Comparison of ENCODE assay signal across 30 cellular contexts in the genomic region with DNA sequence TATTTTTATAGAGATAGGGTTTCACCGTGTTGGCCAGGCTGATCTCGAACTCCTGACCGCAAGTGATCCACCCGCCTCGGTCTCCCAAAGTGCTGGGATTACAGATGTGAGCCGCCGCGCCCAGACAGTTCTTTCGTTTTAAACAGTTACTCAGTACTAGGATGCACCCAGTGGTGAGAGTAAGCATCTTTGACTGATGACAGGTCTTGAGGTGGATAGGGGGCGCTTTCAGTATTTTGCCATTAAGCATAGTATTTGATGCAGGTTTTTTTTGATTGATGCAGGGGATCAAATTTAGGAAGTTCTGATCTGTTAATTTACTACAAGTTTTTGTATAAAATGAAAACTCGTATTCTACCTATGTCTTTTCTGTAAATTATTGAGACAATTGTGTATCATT. TPM values are rescaled to one million over a fixed set of nuclear protein-coding genes. Genes with fewer than 3 reads are reported as not detected.
DNase-seq lines count a peak whose midpoint lies in the region; ATAC-seq and TF ChIP-seq lines count a peak whose summit lies in the region.
"Had no signal": no experiment of that assay in that cellular context is flagged by ENCODE, and none has a peak within 500 bp of the region (broad histone marks: within the 10 kb centered on the region; RNA-seq: fewer than 3 reads in every experiment).

No MANE protein-coding gene starts in this region.

- DNase-seq in GM12865 (ENCODE audit: low read depth) (no peak), Karpas-422 (peak; percentile 63), memory B cell (ENCODE audit: low spot score in 2 of 2) (no peak)
- no peak for DNase-seq in activated CD4-positive, alpha-beta T cell treated with anti-CD3 and anti-CD28 coated beads for 4 hours
- no peak for DNase-seq in stimulated activated CD4-positive, alpha-beta T cell treated with anti-CD3 and anti-CD28 coated beads, Interleukin-1b, Interleukin-23, amount 100 ng/mL, for 48 hours
- DNase-seq: activated CD4-positive, alpha-beta memory T cell treated with anti-CD3 and anti-CD28 coated beads for 36 hours; anterior cingulate cortex; C1 segment of cervical spinal cord; Calu3; DND-41; effector memory CD4-positive, alpha-beta T cell; foreskin fibroblast; heart left ventricle; mammary epithelial cell; NCI-H1092; NCI-H187 treated with DMSO at 0.1 percent for 48 hours; right cardiac atrium; SJCRH30; stimulated activated CD4-positive, alpha-beta T cell treated with anti-CD3 and anti-CD28 coated beads, Interleukin-4, amount 100 ng/mL, for 24 hours; trophoblast cell had no signal

- H3K9me2 ChIP-seq in Karpas-422 (replicated peaks; ENCODE audit: insufficient read depth, low read length) (no peaks in the 10 kb centered on the region), SU-DHL-6 (replicated peaks; ENCODE audit: insufficient read depth, low read length) (no peaks in the 10 kb centered on the region)

- H3F3A ChIP-seq in SU-DHL-6 (ENCODE audit: insufficient read depth), result no peaks in the 10 kb centered on the region

- H3K36me3 ChIP-seq in Karpas-422 (ENCODE audit: insufficient read depth, low read length), result no peaks in the 10 kb centered on the region
- H3K36me3 ChIP-seq in SU-DHL-6 (ENCODE audit: low read length), result no peaks in the 10 kb centered on the region
- H3K36me3 ChIP-seq: cardiac muscle cell, heart left ventricle, SJCRH30 had no signal

- H3K79me2 ChIP-seq in Karpas-422 (ENCODE audit: low read length) (no peaks in the 10 kb centered on the region), SU-DHL-6 (ENCODE audit: insufficient read depth, low read length) (no peaks in the 10 kb centered on the region)

- H3K9me3 Mint-ChIP-seq in memory B cell, result no peaks in the 10 kb centered on the region
- H3K9me3 Mint-ChIP-seq: activated CD4-positive, alpha-beta memory T cell treated with anti-CD3 and anti-CD28 coated beads for 36 hours; activated naive CD4-positive, alpha-beta T cell treated with anti-CD3 and anti-CD28 coated beads, Interleukin-2, amount 50 U/mL, for 72 hours; activated T-helper 2 cell treated with anti-CD3 and anti-CD28 coated beads, Interferon-gamma antibody, Interleukin-2, Interleukin-4, amounts not matched to agents 10 μg/mL and 5 μg/mL and 100 μg/mL, durations not matched to agents 14 hours and 24 hours and 36 hours; stimulated activated effector memory CD8-positive, alpha-beta T cell treated with anti-CD3 and anti-CD28 coated beads, Interleukin-12 subunit alpha, Interleukin-12 subunit beta, amount 100 ng/mL, for 72 hours had no signal

- H4K20me1 ChIP-seq in Karpas-422 (ENCODE audit: insufficient read depth, low read depth, low read length) (no peaks in the 10 kb centered on the region), SU-DHL-6 (ENCODE audit: low read depth, low read length) (no peaks in the 10 kb centered on the region)

- H3K27ac Mint-ChIP-seq in memory B cell, result no peak overlapping the region
- H3K27ac Mint-ChIP-seq: activated CD4-positive, alpha-beta memory T cell treated with anti-CD3 and anti-CD28 coated beads for 36 hours; activated T-helper 2 cell treated with anti-CD3 and anti-CD28 coated beads, Interferon-gamma antibody, Interleukin-2, Interleukin-4, amounts not matched to agents 10 μg/mL and 5 μg/mL and 100 μg/mL, durations not matched to agents 14 hours and 24 hours and 36 hours; stimulated activated effector memory CD8-positive, alpha-beta T cell treated with anti-CD3 and anti-CD28 coated beads, Interleukin-12 subunit alpha, Interleukin-12 subunit beta, amount 100 ng/mL, for 72 hours had no signal

- no peak overlapping the region for H3K4me3 Mint-ChIP-seq in memory B cell
- H3K4me3 Mint-ChIP-seq: activated CD4-positive, alpha-beta memory T cell treated with anti-CD3 and anti-CD28 coated beads for 36 hours; stimulated activated effector memory CD8-positive, alpha-beta T cell treated with anti-CD3 and anti-CD28 coated beads, Interleukin-12 subunit alpha, Interleukin-12 subunit beta, amount 100 ng/mL, for 72 hours had no signal

- H3K4me1 ChIP-seq in Karpas-422 (ENCODE audit: low read length), result no peaks in the 10 kb centered on the region
- H3K4me1 ChIP-seq: heart left ventricle, SJCRH30 had no signal

- H3K9me3 ChIP-seq in Karpas-422 (ENCODE audit: low read length) (no peaks in the 10 kb centered on the region), SU-DHL-6 (ENCODE audit: insufficient read depth, low read length) (no peaks in the 10 kb centered on the region)
- H3K9me3 ChIP-seq: heart left ventricle, SJCRH30 had no signal

- peaks cover 2% of the 10 kb centered on the region for H3K27me3 Mint-ChIP-seq in memory B cell
- H3K27me3 Mint-ChIP-seq: activated CD4-positive, alpha-beta memory T cell treated with anti-CD3 and anti-CD28 coated beads for 36 hours had no signal

- H3K9ac ChIP-seq in Karpas-422 (ENCODE audit: low read length) (no peak overlapping the region), SU-DHL-6 (ENCODE audit: low read length) (no peak overlapping the region)

- H3K27me3 ChIP-seq in Karpas-422 (ENCODE audit: low read length), result no peaks in the 10 kb centered on the region
- H3K27me3 ChIP-seq in SU-DHL-6 (ENCODE audit: low read length), result no peaks in the 10 kb centered on the region
- H3K27me3 ChIP-seq: cardiac muscle cell, heart left ventricle, SJCRH30 had no signal

- H2AFZ ChIP-seq in Karpas-422 (ENCODE audit: low read length) (no peak overlapping the region), SU-DHL-6 (ENCODE audit: low read depth, low read length, severe bottlenecking) (no peak overlapping the region)

- peak; percentile 2 for TF ChIP-seq CTCF in GM12865 (IDR thresholded peaks at IDR 0.05; ENCODE audit: insufficient read depth, low read depth, low read length, missing control alignments)
- TF ChIP-seq CTCF in SU-DHL-6 (IDR thresholded peaks at IDR 0.05; ENCODE audit: insufficient read depth, low read length, poor library complexity, severe bottlenecking), result peak; percentile 70

- ATAC-seq in memory B cell (ENCODE audit: low read depth) (peak; percentile 35), HG03520 (IDR thresholded peaks at IDR 0.05; ENCODE audit: unreplicated experiment) (no peak)
- ATAC-seq: activated naive CD4-positive, alpha-beta T cell treated with anti-CD3 and anti-CD28 coated beads, Interleukin-2, amount 50 U/mL, for 72 hours; esophagus mucosa; heart left ventricle; right cardiac atrium; stimulated activated effector memory CD8-positive, alpha-beta T cell treated with anti-CD3 and anti-CD28 coated beads, Interleukin-12 subunit alpha, Interleukin-12 subunit beta, amount 100 ng/mL, for 72 hours had no signal

- H3K4me2 ChIP-seq in Karpas-422 (ENCODE audit: low read depth, low read length, poor library complexity, severe bottlenecking) (no peak overlapping the region), SU-DHL-6 (ENCODE audit: low read depth, low read length, poor library complexity, severe bottlenecking) (peak overlapping the region; percentile 19)

- no peak overlapping the region for H3K27ac ChIP-seq in Karpas-422 (ENCODE audit: low read length)
- H3K27ac ChIP-seq in SU-DHL-6 (ENCODE audit: low read depth, low read length), result no peak overlapping the region
- H3K27ac ChIP-seq: cardiac muscle cell, coronary artery, heart left ventricle, SJCRH30 had no signal

- H3K4me1 Mint-ChIP-seq in memory B cell, result peaks cover 5% of the 10 kb centered on the region
- H3K4me1 Mint-ChIP-seq: stimulated activated effector memory CD8-positive, alpha-beta T cell treated with anti-CD3 and anti-CD28 coated beads, Interleukin-12 subunit alpha, Interleukin-12 subunit beta, amount 100 ng/mL, for 72 hours had no signal

- no peak overlapping the region for H3K4me3 ChIP-seq in GM12865 (ENCODE audit: low read depth, low read length)
- no peak overlapping the region for H3K4me3 ChIP-seq in Karpas-422 (ENCODE audit: low read length)
- H3K4me3 ChIP-seq in SU-DHL-6 (ENCODE audit: insufficient read depth, low read length, poor library complexity, severe bottlenecking), result no peak overlapping the region
- H3K4me3 ChIP-seq: cardiac muscle cell, coronary artery, heart left ventricle, SJCRH30 had no signal

- no peaks in the 10 kb centered on the region for H3K36me3 Mint-ChIP-seq in memory B cell
- H3K36me3 Mint-ChIP-seq: activated CD4-positive, alpha-beta memory T cell treated with anti-CD3 and anti-CD28 coated beads for 36 hours; activated naive CD4-positive, alpha-beta T cell treated with anti-CD3 and anti-CD28 coated beads, Interleukin-2, amount 50 U/mL, for 72 hours; stimulated activated effector memory CD8-positive, alpha-beta T cell treated with anti-CD3 and anti-CD28 coated beads, Interleukin-12 subunit alpha, Interleukin-12 subunit beta, amount 100 ng/mL, for 72 hours had no signal

RNA-seq across cellular contexts. Expression of a gene that starts 13.2 kb away (rescaled TPM):
- 11.4 and 19.7 TPM in 2 replicates for total RNA-seq in Karpas-422 (2014; rRNA removed; shearing (Covaris generic); ENCODE audit: low replicate concordance)
- total RNA-seq: SJCRH30 had no signal

RNA-seq across cellular contexts. Expression of a gene that starts 15.2 kb away (rescaled TPM):
- total RNA-seq in Karpas-422 (2014; rRNA removed; shearing (Covaris generic); ENCODE audit: low replicate concordance), result not detected in 2 replicates
- total RNA-seq: SJCRH30 had no signal

RNA-seq across cellular contexts. Expression of a gene that starts 30.9 kb away (rescaled TPM):
- not detected in 2 replicates for total RNA-seq in Karpas-422 (2014; rRNA removed; shearing (Covaris generic); ENCODE audit: low replicate concordance)
- total RNA-seq: activated CD4-positive, alpha-beta memory T cell treated with anti-CD3 and anti-CD28 coated beads for 36 hours; activated naive CD4-positive, alpha-beta T cell treated with anti-CD3 and anti-CD28 coated beads, Interleukin-2, amount 50 U/mL, for 72 hours; activated T-helper 2 cell treated with anti-CD3 and anti-CD28 coated beads, Interferon-gamma antibody, Interleukin-2, Interleukin-4, amounts not matched to agents 10 μg/mL and 5 μg/mL and 100 μg/mL, durations not matched to agents 14 hours and 24 hours and 36 hours; Calu3; cardiac muscle cell; esophagus mucosa; heart left ventricle; mammary epithelial cell; right cardiac atrium; SJCRH30; subcutaneous adipose tissue; T-helper 1 cell treated with Interleukin-12 subunit alpha and Interleukin-12 subunit beta and Interleukin-4 antibody, amounts not matched to agents 30 ng/mL and 1 ng/mL, for 36 hours had no signal
